ENCODE assay signal across 21 cellular contexts in the genomic region with DNA sequence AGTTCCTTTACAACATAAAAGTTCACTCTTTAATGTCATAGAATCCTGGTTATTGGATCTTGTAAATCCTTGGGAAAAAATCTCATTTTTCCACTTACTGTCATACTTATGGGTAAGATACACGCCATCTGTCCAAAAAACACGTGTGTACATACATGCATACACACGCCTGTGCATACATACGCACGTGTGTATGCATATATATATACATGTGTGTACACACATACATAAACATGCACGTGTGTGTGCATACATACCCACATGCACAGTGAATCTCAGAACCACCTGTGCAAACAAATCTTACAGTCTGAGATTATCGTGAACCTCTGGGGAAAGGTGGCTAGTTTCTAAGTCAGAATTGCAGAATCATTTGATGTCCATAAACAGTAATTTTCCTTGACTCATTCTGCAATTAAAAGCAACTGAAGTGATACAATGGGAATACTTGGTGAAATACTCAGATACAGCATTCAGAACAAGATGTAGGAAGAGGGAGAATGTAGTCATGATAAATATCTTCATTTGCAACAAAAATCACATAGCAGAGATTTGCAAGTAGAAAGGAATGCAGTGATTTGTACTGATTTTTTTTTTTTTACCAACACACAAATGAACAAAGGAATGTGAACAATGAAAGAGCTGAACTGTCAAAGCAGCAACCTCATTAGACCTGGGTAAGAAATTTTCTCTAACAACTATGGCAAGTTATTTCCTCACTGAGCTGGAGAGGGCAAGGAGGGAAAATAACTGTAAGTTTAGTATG.
DNase-seq lines count a peak whose midpoint lies in the region; ATAC-seq lines count a peak whose summit lies in the region.
"Had no signal": no experiment of that assay in that cellular context is flagged by ENCODE, and none has a peak within 500 bp of the region (broad histone marks: within the 10 kb centered on the region; RNA-seq: fewer than 3 reads in every experiment).

No MANE protein-coding gene starts in this region.

- H3K4me1 Mint-ChIP-seq in activated naive CD8-positive, alpha-beta T cell treated with anti-CD3 and anti-CD28 coated beads for 36 hours = peaks cover 3% of the 10 kb centered on the region
- H3K4me1 Mint-ChIP-seq in activated CD4-positive, alpha-beta memory T cell treated with anti-CD3 and anti-CD28 coated beads, Interleukin-2, amount 10 ng/mL, durations not matched to agents 7 days and 5 days = peaks cover 2% of the 10 kb centered on the region
- H3K4me1 Mint-ChIP-seq: activated B cell treated with CpG ODN at 0.5 μM for 24 hours had no signal

- H3K27ac Mint-ChIP-seq in activated naive CD8-positive, alpha-beta T cell treated with anti-CD3 and anti-CD28 coated beads for 36 hours = no peak overlapping the region
- no peak overlapping the region for H3K27ac Mint-ChIP-seq in activated CD4-positive, alpha-beta memory T cell treated with anti-CD3 and anti-CD28 coated beads, Interleukin-2, amount 10 ng/mL, durations not matched to agents 7 days and 5 days
- H3K27ac Mint-ChIP-seq: activated B cell treated with CpG ODN at 0.5 μM for 24 hours; activated T-helper 2 cell treated with anti-CD3 and anti-CD28 coated beads, Interferon-gamma antibody, Interleukin-2, Interleukin-4, amounts not matched to agents 10 μg/mL and 5 μg/mL and 100 μg/mL, durations not matched to agents 14 hours and 24 hours and 36 hours; nephron; T-helper 17 cell had no signal

- H3K36me3 Mint-ChIP-seq in activated naive CD8-positive, alpha-beta T cell treated with anti-CD3 and anti-CD28 coated beads for 36 hours = no peaks in the 10 kb centered on the region
- no peaks in the 10 kb centered on the region for H3K36me3 Mint-ChIP-seq in activated CD4-positive, alpha-beta memory T cell treated with anti-CD3 and anti-CD28 coated beads, Interleukin-2, amount 10 ng/mL, durations not matched to agents 7 days and 5 days (ENCODE audit: low read depth)

- H3K9me3 Mint-ChIP-seq in activated naive CD8-positive, alpha-beta T cell treated with anti-CD3 and anti-CD28 coated beads for 36 hours = no peaks in the 10 kb centered on the region
- no peaks in the 10 kb centered on the region for H3K9me3 Mint-ChIP-seq in activated CD4-positive, alpha-beta memory T cell treated with anti-CD3 and anti-CD28 coated beads, Interleukin-2, amount 10 ng/mL, durations not matched to agents 7 days and 5 days
- H3K9me3 Mint-ChIP-seq: activated B cell treated with CpG ODN at 0.5 μM for 24 hours; activated T-helper 2 cell treated with anti-CD3 and anti-CD28 coated beads, Interferon-gamma antibody, Interleukin-2, Interleukin-4, amounts not matched to agents 10 μg/mL and 5 μg/mL and 100 μg/mL, durations not matched to agents 14 hours and 24 hours and 36 hours; nephron had no signal

- H3K36me3 ChIP-seq in ACC112 (ENCODE audit: insufficient read depth, low read length) (no peaks in the 10 kb centered on the region), adipocyte (ENCODE audit: control insufficient read depth, insufficient read depth, low read length, severe bottlenecking) (no peaks in the 10 kb centered on the region)
- H3K36me3 ChIP-seq: colonic mucosa had no signal

- H3K4me1 ChIP-seq in ACC112 (ENCODE audit: control insufficient read depth, insufficient read depth, low read length, unreplicated experiment) (peaks cover 14% of the 10 kb centered on the region), adipocyte (ENCODE audit: control insufficient read depth, insufficient read depth, low read length) (peaks cover 2% of the 10 kb centered on the region)
- H3K4me1 ChIP-seq: colonic mucosa had no signal

- CTCF ChIA-PET in activated CD4-positive, alpha-beta memory T cell treated with anti-CD3 and anti-CD28 coated beads, Interleukin-2, amount 10 ng/mL, durations not matched to agents 7 days and 5 days (lab: Charles Lee) = no interaction called here

- H3K27ac ChIP-seq in ACC112 (ENCODE audit: low read depth, low read length) = no peak overlapping the region
- H3K27ac ChIP-seq: colonic mucosa had no signal

- POLR2A ChIA-PET in activated CD4-positive, alpha-beta memory T cell treated with anti-CD3 and anti-CD28 coated beads, Interleukin-2, amount 10 ng/mL, durations not matched to agents 7 days and 5 days (lab: Charles Lee) = no interaction called here

- no peaks in the 10 kb centered on the region for H3K27me3 Mint-ChIP-seq in activated naive CD8-positive, alpha-beta T cell treated with anti-CD3 and anti-CD28 coated beads for 36 hours
- H3K27me3 Mint-ChIP-seq in activated CD4-positive, alpha-beta memory T cell treated with anti-CD3 and anti-CD28 coated beads, Interleukin-2, amount 10 ng/mL, durations not matched to agents 7 days and 5 days = peaks cover 2% of the 10 kb centered on the region
- H3K27me3 Mint-ChIP-seq: activated B cell treated with CpG ODN at 0.5 μM for 24 hours, T-helper 17 cell had no signal

- DNase-seq in GM04503 (ENCODE audit: low read depth) = peak; percentile 63
- DNase-seq in adipocyte (ENCODE audit: low read depth) = peak; percentile 70
- peak; percentile 8 for DNase-seq in glomerular visceral epithelial cell (ENCODE audit: extremely low spot score)
- no peak for DNase-seq in activated naive CD8-positive, alpha-beta T cell treated with anti-CD3 and anti-CD28 coated beads for 36 hours
- DNase-seq in left cardiac atrium = no peak
- DNase-seq in activated CD4-positive, alpha-beta memory T cell treated with anti-CD3 and anti-CD28 coated beads, Interleukin-2, amount 10 ng/mL, durations not matched to agents 7 days and 5 days = no peak
- no peak for DNase-seq in cerebellum (ENCODE audit: low spot score)
- DNase-seq: activated B cell treated with CpG ODN at 0.5 μM for 24 hours, amniotic stem cell, colonic mucosa, COR-L47, GF-D8, glutamatergic neuron, HCEC 1CT, NCI-H2081 treated with DMSO at 0.1 percent for 48 hours, NCI-H774, RPMI8226, T-helper 17 cell had no signal

- H3K27me3 ChIP-seq in ACC112 (ENCODE audit: insufficient read depth, low read length) (no peaks in the 10 kb centered on the region), adipocyte (replicated peaks; ENCODE audit: control insufficient read depth, insufficient read depth, low read length) (no peaks in the 10 kb centered on the region)
- H3K27me3 ChIP-seq: colonic mucosa had no signal

- no peak overlapping the region for H3K9ac ChIP-seq in adipocyte (ENCODE audit: low read length)

- H3K4me3 Mint-ChIP-seq in activated naive CD8-positive, alpha-beta T cell treated with anti-CD3 and anti-CD28 coated beads for 36 hours = no peak overlapping the region
- H3K4me3 Mint-ChIP-seq in activated CD4-positive, alpha-beta memory T cell treated with anti-CD3 and anti-CD28 coated beads, Interleukin-2, amount 10 ng/mL, durations not matched to agents 7 days and 5 days = no peak overlapping the region
- H3K4me3 Mint-ChIP-seq: activated B cell treated with CpG ODN at 0.5 μM for 24 hours, nephron had no signal

- H3K4me3 ChIP-seq in ACC112 (ENCODE audit: low read depth, low read length) (peak overlapping the region; percentile 44; the same call in 1 of the 2 replicates), adipocyte (ENCODE audit: low read length) (no peak overlapping the region)
- H3K4me3 ChIP-seq: colonic mucosa had no signal

- ATAC-seq in left cardiac atrium = no peak
- ATAC-seq: T-helper 17 cell had no signal

- H3K79me2 ChIP-seq in ACC112 (ENCODE audit: control insufficient read depth, insufficient read depth, low read length, unreplicated experiment) = no peaks in the 10 kb centered on the region

- intact Hi-C loops in left cardiac atrium (cut with DNase I) = no loop called here

- no peaks in the 10 kb centered on the region for H3K9me3 ChIP-seq in adipocyte (ENCODE audit: control insufficient read depth, low read length)
- H3K9me3 ChIP-seq: colonic mucosa had no signal

- H2AFZ ChIP-seq in ACC112 (ENCODE audit: low read length, unreplicated experiment) = no peak overlapping the region

Comparison
In these comparisons a context has a peak if more than half of its experiments do, and no peak if none do; other contexts are left out.
1. DNase-seq: peak in GM04503 (single experiment), adipocyte (single experiment) and glomerular visceral epithelial cell (single experiment); none in activated naive CD8-positive, alpha-beta T cell treated with anti-CD3 and anti-CD28 coated beads for 36 hours (single experiment), left cardiac atrium (single experiment), activated CD4-positive, alpha-beta memory T cell treated with anti-CD3 and anti-CD28 coated beads, Interleukin-2, amount 10 ng/mL, durations not matched to agents 7 days and 5 days (single experiment) and cerebellum (single experiment).